In the genomic region with DNA sequence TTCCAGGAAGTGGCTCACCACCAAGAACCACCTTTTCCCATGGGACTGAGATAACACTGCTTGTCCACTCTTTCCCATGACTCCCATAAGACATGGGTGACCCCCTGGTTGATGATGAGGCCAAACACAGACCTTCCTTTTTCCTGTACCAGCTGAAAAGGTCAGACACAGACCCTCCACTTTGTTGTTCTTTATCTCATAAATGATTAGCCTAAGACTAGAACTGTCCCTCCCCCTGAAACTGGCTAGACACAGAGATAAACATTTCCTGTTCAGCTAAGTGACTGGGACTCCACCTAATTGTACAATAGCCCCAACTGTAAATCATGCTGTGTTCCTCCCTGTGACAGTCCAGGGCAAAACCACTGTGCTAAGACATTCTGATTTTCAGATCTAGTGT, we compare ENCODE assay signal across 11 cellular contexts. TPM values are rescaled to one million over a fixed set of nuclear protein-coding genes. Genes with fewer than 3 reads are reported as not detected.
A peak's percentile ranks its signal among the peaks of the same experiment; 100 is the strongest.
DNase-seq lines count a peak whose midpoint lies in the region; ATAC-seq and TF ChIP-seq lines count a peak whose summit lies in the region.
"Had no signal": no experiment of that assay in that cellular context is flagged by ENCODE, and none has a peak within 500 bp of the region (broad histone marks: within the 10 kb centered on the region; RNA-seq: fewer than 3 reads in every experiment).

No MANE protein-coding gene starts in this region.

- H3K4me2 ChIP-seq in KMS-11 = peak overlapping the region; percentile 75

- no peak overlapping the region; the same call in 1 of the 2 replicates for H3K9ac ChIP-seq in KMS-11

- H3K4me3 ChIP-seq in KMS-11 (IDR thresholded peaks at IDR 0.05; ENCODE audit: insufficient read depth, low read depth, low read length) = no peak overlapping the region
- H3K4me3 ChIP-seq in lower leg skin (ENCODE audit: low read depth, poor library complexity, severe bottlenecking) = no peak overlapping the region

- peak overlapping the region; percentile 38; the same call in 1 of the 2 replicates for H3K27ac ChIP-seq in KMS-11
- no peak overlapping the region for H3K27ac ChIP-seq in RWPE1

- ATAC-seq in GM19324 (IDR thresholded peaks at IDR 0.05; ENCODE audit: low FRiP score, unreplicated experiment) (peak; percentile 93), HG02763 (IDR thresholded peaks at IDR 0.05; ENCODE audit: unreplicated experiment) (peak; percentile 96)
- ATAC-seq: natural killer cell treated with Interleukin-12 subunit alpha and Interleukin-12 subunit beta and Interleukin-15 and Interleukin-18, amount 100 ng/mL, for 72 hours had no signal

- H3K36me3 ChIP-seq in KMS-11 (ENCODE audit: insufficient read depth) = no peaks in the 10 kb centered on the region

- H3K27me3 ChIP-seq in KMS-11 (ENCODE audit: insufficient read depth, low read depth) = no peaks in the 10 kb centered on the region

- H2AFZ ChIP-seq in KMS-11 (ENCODE audit: low read depth) = peak overlapping the region; percentile 56

- DNase-seq in renal cortical epithelial cell (ENCODE audit: low read depth) (peak; percentile 76), lower leg skin (ENCODE audit: low spot score in 2 of 2) (no peak), RWPE1 (ENCODE audit: low spot score) (no peak), dermis blood vessel endothelial cell (no peak)
- DNase-seq: activated B cell treated with CpG ODN at 0.5 μM for 24 hours; NCI-H524 treated with DMSO at 0.1 percent for 48 hours; stimulated activated CD4-positive, alpha-beta T cell treated with anti-CD3 and anti-CD28 coated beads, Interleukin-4, amount 100 ng/mL, for 24 hours had no signal

- TF ChIP-seq POLR2A in lower leg skin (IDR thresholded peaks at IDR 0.05) = no peak

- H3K4me1 ChIP-seq in KMS-11 (ENCODE audit: low read depth, poor library complexity, severe bottlenecking) = peaks cover 27% of the 10 kb centered on the region

- intact Hi-C loops in lower leg skin (cut with DNase I; ENCODE audit: low total_unique reads) = no loop called here

- TF ChIP-seq CTCF in KMS-11 (conservative IDR thresholded peaks at IDR 0.05; ENCODE audit: low read depth, low read length) = no peak
- no peak for TF ChIP-seq CTCF in lower leg skin (IDR thresholded peaks at IDR 0.05)
- TF ChIP-seq CTCF in RWPE1 (conservative IDR thresholded peaks at IDR 0.05; ENCODE audit: low read depth) = no peak

- CTCF ChIA-PET in RWPE1 (lab: Yijun Ruan, JAX) = no interaction called here

- H4K20me1 ChIP-seq in KMS-11 (ENCODE audit: insufficient read depth) = no peaks in the 10 kb centered on the region

- no peaks in the 10 kb centered on the region for H3K79me2 ChIP-seq in KMS-11 (ENCODE audit: insufficient read depth, low read depth)

- POLR2A ChIA-PET in RWPE1 (lab: Yijun Ruan, JAX; ENCODE audit: low non-redundant PET) = no interaction called here

RNA-seq across cellular contexts. Expression of a gene that starts 8.2 kb away (rescaled TPM):
- 0.05 and 0.87 TPM in 2 replicates for total RNA-seq in renal cortical epithelial cell
- 1 to 10 TPM in 1 of 4 donors, under 1 TPM in 3; 0.15 to 2.5 (median 0.50) TPM for total RNA-seq in lower leg skin
- 3.2 and 7.4 TPM in 2 replicates for total RNA-seq in dermis blood vessel endothelial cell
- total RNA-seq: activated B cell treated with CpG ODN at 0.5 μM for 24 hours; natural killer cell treated with Interleukin-12 subunit alpha and Interleukin-12 subunit beta and Interleukin-15 and Interleukin-18, amount 100 ng/mL, for 72 hours had no signal
